Comparison of ENCODE assay signal across 15 cellular contexts in the genomic region with DNA sequence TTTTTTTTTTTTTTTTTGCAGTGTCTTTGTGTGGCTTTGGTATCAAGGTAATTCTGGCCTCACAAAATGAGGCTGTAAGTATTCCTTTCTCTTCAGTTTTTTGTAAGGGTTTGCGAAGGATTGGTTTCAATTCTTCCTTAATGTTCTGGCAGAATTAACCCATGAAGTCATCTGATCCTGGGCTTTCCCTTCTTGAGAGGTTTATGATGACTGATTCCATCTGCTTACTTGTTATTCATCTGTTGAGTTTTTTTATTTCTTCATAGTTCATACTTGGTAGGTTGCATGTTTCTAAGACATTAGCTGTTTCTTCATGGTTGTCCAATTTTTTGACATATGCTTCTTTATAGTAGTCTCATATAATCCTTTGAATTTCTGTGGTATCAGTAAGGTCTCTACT.
A peak's percentile ranks its signal among the peaks of the same experiment; 100 is the strongest.
DNase-seq lines count a peak whose midpoint lies in the region; ATAC-seq lines count a peak whose summit lies in the region.
"Had no signal": no experiment of that assay in that cellular context is flagged by ENCODE, and none has a peak within 500 bp of the region (broad histone marks: within the 10 kb centered on the region; RNA-seq: fewer than 3 reads in every experiment).

No MANE protein-coding gene starts in this region.

- ATAC-seq in GM21367 (IDR thresholded peaks at IDR 0.05; ENCODE audit: unreplicated experiment) = no peak
- ATAC-seq: CD8-positive, alpha-beta T cell; GM23338; HCT116 had no signal

- DNase-seq in HCEC 1CT (peak; percentile 46), NCI-H2171 treated with DMSO at 0.1 percent for 48 hours (lab: John Stamatoyannopoulos, UW) (peak; percentile 66), amniotic epithelial cell (ENCODE audit: low read depth) (peak; percentile 10), left kidney (ENCODE audit: low read depth, low spot score) (peak; percentile 21), glomerular visceral epithelial cell (ENCODE audit: extremely low spot score) (no peak), UCSD-AML1 (lab: John Stamatoyannopoulos, UW; ENCODE audit: unreplicated experiment) (no peak)
- DNase-seq: 8988T; Calu3; CD8-positive, alpha-beta T cell; DMS79 treated with DMSO at 0.1 percent for 48 hours; GF-D8; HFFc6 had no signal

Comparison
In these comparisons a context has a peak if more than half of its experiments do, and no peak if none do; other contexts are left out.
1. DNase-seq: peak in HCEC 1CT (single experiment), NCI-H2171 treated with DMSO at 0.1 percent for 48 hours (single experiment), amniotic epithelial cell (single experiment) and left kidney (single experiment); none in glomerular visceral epithelial cell (single experiment) and UCSD-AML1 (single experiment).